In the genomic region with DNA sequence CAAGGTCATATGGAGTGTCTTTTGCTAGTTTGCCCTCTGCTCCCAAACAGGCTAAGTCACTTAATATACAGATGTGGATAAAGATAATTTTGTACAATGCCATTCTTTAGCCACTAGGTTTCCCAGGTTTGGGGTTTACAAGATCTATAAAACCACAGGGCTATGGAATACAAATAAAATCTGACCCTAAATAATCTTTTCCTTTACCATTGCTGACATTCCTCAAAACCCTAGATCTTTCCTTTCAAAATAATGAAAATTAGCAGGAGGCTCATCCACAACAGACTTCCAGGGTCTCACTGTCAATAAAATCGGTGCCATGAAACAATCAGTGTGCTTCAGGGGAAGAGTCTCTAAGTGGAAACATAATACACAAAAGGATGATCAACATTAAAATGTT, we compare ENCODE assay signal across 15 cellular contexts.
DNase-seq lines count a peak whose midpoint lies in the region; ATAC-seq and TF ChIP-seq lines count a peak whose summit lies in the region.
"Had no signal": no experiment of that assay in that cellular context is flagged by ENCODE, and none has a peak within 500 bp of the region (broad histone marks: within the 10 kb centered on the region; RNA-seq: fewer than 3 reads in every experiment).

No MANE protein-coding gene starts in this region.

- H3K79me2 ChIP-seq in PC-9 (ENCODE audit: low read depth), result no peaks in the 10 kb centered on the region

- no peak overlapping the region for H3K4me3 ChIP-seq in PC-9
- H3K4me3 ChIP-seq: colonic mucosa had no signal

- H3K4me1 ChIP-seq in PC-9 (replicated peaks; ENCODE audit: insufficient read depth), result peaks cover 13% of the 10 kb centered on the region; the same call in 1 of the 2 replicates

- H3K4me1 Mint-ChIP-seq in Calu3 (ENCODE audit: low read depth, unreplicated experiment) (peaks cover 7% of the 10 kb centered on the region), memory B cell (peaks cover 23% of the 10 kb centered on the region)

- no peak overlapping the region for H2AFZ ChIP-seq in PC-9

- CTCF ChIA-PET in Calu3 (lab: Charles Lee), result no interaction called here
- CTCF ChIA-PET in PC-9 (lab: Charles Lee), result no interaction called here

- H3K27me3 Mint-ChIP-seq in Calu3 (ENCODE audit: unreplicated experiment) (no peaks in the 10 kb centered on the region), memory B cell (no peaks in the 10 kb centered on the region)
- H3K27me3 Mint-ChIP-seq: activated naive CD4-positive, alpha-beta T cell treated with anti-CD3 and anti-CD28 coated beads, Interleukin-2, amount 50 U/mL, for 24 hours; progenitor cell of endocrine pancreas had no signal

- no TSS peak for BruUV-seq in Calu3 (replicated peaks; lab: Mats Ljungman, UMichigan)
- no TSS peak for BruUV-seq in PC-9 (replicated peaks; lab: Mats Ljungman, UMichigan)

- H3K27ac ChIP-seq in PC-9, result peak overlapping the region; percentile 26; the same call in 1 of the 2 replicates
- H3K27ac ChIP-seq: colonic mucosa, RWPE1 had no signal

- H3K36me3 Mint-ChIP-seq in Calu3 (ENCODE audit: insufficient read depth, unreplicated experiment) (no peaks in the 10 kb centered on the region), memory B cell (peaks cover 9% of the 10 kb centered on the region)

- peaks cover 5% of the 10 kb centered on the region; the same call in 1 of the 2 replicates for H3F3A ChIP-seq in PC-9 (ENCODE audit: insufficient read depth, low read depth)

- no peaks in the 10 kb centered on the region for H4K20me1 ChIP-seq in PC-9 (ENCODE audit: insufficient read depth)

- no peaks in the 10 kb centered on the region for H3K27me3 ChIP-seq in PC-9 (ENCODE audit: insufficient read depth, low read depth)
- H3K27me3 ChIP-seq: colonic mucosa had no signal

- POLR2A ChIA-PET in PC-9 (lab: Charles Lee; ENCODE audit: unreplicated experiment), result no interaction called here

- peak; percentile 9 for ATAC-seq in HG02798 (IDR thresholded peaks at IDR 0.05; ENCODE audit: poor library complexity, unreplicated experiment)
- no peak for ATAC-seq in memory B cell (ENCODE audit: low read depth)
- no peak for ATAC-seq in HG02840 (IDR thresholded peaks at IDR 0.05; ENCODE audit: low FRiP score, unreplicated experiment)
- ATAC-seq in esophagus mucosa, result no peak
- no peak for ATAC-seq in HG02852 (IDR thresholded peaks at IDR 0.05; ENCODE audit: unreplicated experiment)

- H3K9me3 ChIP-seq in PC-9 (ENCODE audit: insufficient read depth, low read depth), result no peaks in the 10 kb centered on the region
- H3K9me3 ChIP-seq: colonic mucosa had no signal

- H3K27ac Mint-ChIP-seq in Calu3 (ENCODE audit: unreplicated experiment) (peak overlapping the region; percentile 27), memory B cell (peak overlapping the region; percentile 92)
- H3K27ac Mint-ChIP-seq: activated naive CD4-positive, alpha-beta T cell treated with anti-CD3 and anti-CD28 coated beads, Interleukin-2, amount 50 U/mL, for 24 hours; progenitor cell of endocrine pancreas had no signal

- no peak for DNase-seq in Calu3
- no peak for DNase-seq in PC-9
- DNase-seq in memory B cell (ENCODE audit: low spot score in 2 of 2), result no peak
- no peak for DNase-seq in activated gamma-delta T cell treated with Interleukin-2 at 50 U/mL for 16 hours
- DNase-seq: colonic mucosa; NCI-H446 treated with DMSO at 0.1 percent for 48 hours; stimulated activated CD4-positive, alpha-beta T cell treated with anti-CD3 and anti-CD28 coated beads, Interleukin-1b, Interleukin-23, amount 100 ng/mL, for 48 hours; T1000 had no signal

- H3K9me3 Mint-ChIP-seq in Calu3 (ENCODE audit: low read depth, unreplicated experiment) (no peaks in the 10 kb centered on the region), memory B cell (no peaks in the 10 kb centered on the region)
- H3K9me3 Mint-ChIP-seq: activated naive CD4-positive, alpha-beta T cell treated with anti-CD3 and anti-CD28 coated beads, Interleukin-2, amount 50 U/mL, for 24 hours had no signal

- no peak for TF ChIP-seq CTCF in Calu3 (IDR thresholded peaks at IDR 0.05; ENCODE audit: unreplicated experiment)
- no peak; the same call in 1 of the 2 replicates for TF ChIP-seq CTCF in PC-9 (conservative IDR thresholded peaks at IDR 0.05)

- H3K36me3 ChIP-seq in PC-9 (ENCODE audit: low read depth), result no peaks in the 10 kb centered on the region
- H3K36me3 ChIP-seq: colonic mucosa had no signal

- H3K9me2 ChIP-seq in PC-9 (ENCODE audit: insufficient read depth), result no peaks in the 10 kb centered on the region

- intact Hi-C loops in Calu3 (cut with micrococcal nuclease; ENCODE audit: unreplicated experiment), result loop anchor here (1.0 kb wide), 1 partner anchor 11 kb away; no protein-coding TSS in a partner anchor
- intact Hi-C loops in PC-9 (cut with micrococcal nuclease; ENCODE audit: unreplicated experiment), result no loop called here

- H3K4me3 Mint-ChIP-seq in Calu3 (ENCODE audit: low read depth, unreplicated experiment) (no peak overlapping the region), memory B cell (peak overlapping the region; percentile 88)
- H3K4me3 Mint-ChIP-seq: activated naive CD4-positive, alpha-beta T cell treated with anti-CD3 and anti-CD28 coated beads, Interleukin-2, amount 50 U/mL, for 24 hours had no signal

- peak overlapping the region; percentile 47 for H3K4me2 ChIP-seq in PC-9
